21 cellular contexts compared by ENCODE assay signal in the genomic region with DNA sequence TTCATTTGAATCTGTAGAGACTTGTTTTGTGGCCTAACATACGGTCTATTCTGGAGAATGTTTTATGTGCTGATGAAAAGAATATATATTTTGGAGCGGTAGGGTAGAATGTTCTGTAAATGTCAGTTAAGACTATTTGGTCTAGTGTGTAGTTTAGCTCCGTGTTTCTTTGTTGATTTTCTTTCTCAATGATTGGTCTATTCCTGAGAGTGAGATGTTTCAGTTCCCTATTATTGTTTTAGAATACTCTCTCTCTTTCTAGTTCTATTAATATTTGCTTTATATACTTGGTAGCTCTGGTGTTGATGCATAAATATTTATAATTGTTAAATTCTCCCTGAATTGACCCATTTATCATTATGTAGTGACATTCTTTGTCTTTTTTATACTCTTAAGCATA.
DNase-seq lines count a peak whose midpoint lies in the region; ATAC-seq, FAIRE-seq and TF ChIP-seq lines count a peak whose summit lies in the region.
"Had no signal": no experiment of that assay in that cellular context is flagged by ENCODE, and none has a peak within 500 bp of the region (broad histone marks: within the 10 kb centered on the region; RNA-seq: fewer than 3 reads in every experiment).

No MANE protein-coding gene starts in this region.

- ATAC-seq in GM18861 (IDR thresholded peaks at IDR 0.05; ENCODE audit: unreplicated experiment) (peak; percentile 69), GM21360 (IDR thresholded peaks at IDR 0.05; ENCODE audit: unreplicated experiment) (peak; percentile 75), HG03159 (IDR thresholded peaks at IDR 0.05; ENCODE audit: unreplicated experiment) (peak; percentile 80), pancreas (no peak), HG02588 (IDR thresholded peaks at IDR 0.05; ENCODE audit: unreplicated experiment) (no peak)
- ATAC-seq: HepG2 had no signal

- no peaks in the 10 kb centered on the region for H3K4me1 ChIP-seq in pancreas
- H3K4me1 ChIP-seq in CD4-positive, alpha-beta memory T cell (ENCODE audit: insufficient read depth, low read length), result no peaks in the 10 kb centered on the region

- intact Hi-C loops in pancreas (cut with DNase I), result no loop called here
- intact Hi-C loops in CD4-positive, alpha-beta memory T cell (cut with micrococcal nuclease), result no loop called here

- no peaks in the 10 kb centered on the region for H3K36me3 Mint-ChIP-seq in CD4-positive, alpha-beta memory T cell
- H3K36me3 Mint-ChIP-seq: CD14-positive monocyte had no signal

- H3K27me3 ChIP-seq in pancreas, result no peaks in the 10 kb centered on the region
- no peaks in the 10 kb centered on the region for H3K27me3 ChIP-seq in CD4-positive, alpha-beta memory T cell (ENCODE audit: insufficient read depth, low read length)

- H3K4me3 ChIP-seq in pancreas, result no peak overlapping the region
- H3K4me3 ChIP-seq in CD4-positive, alpha-beta memory T cell (ENCODE audit: low read length in 2 of 2), result no peak overlapping the region

- H3K36me3 ChIP-seq in pancreas, result no peaks in the 10 kb centered on the region
- no peaks in the 10 kb centered on the region for H3K36me3 ChIP-seq in CD4-positive, alpha-beta memory T cell (ENCODE audit: insufficient read depth, low read length)

- POLR2A ChIA-PET in CD4-positive, alpha-beta memory T cell (lab: Charles Lee; ENCODE audit: partially characterized antibody), result no interaction called here

- no peak overlapping the region for H3K4me3 Mint-ChIP-seq in CD4-positive, alpha-beta memory T cell
- H3K4me3 Mint-ChIP-seq: CD14-positive monocyte; HFFc6; T-helper 2 cell treated with Interferon-gamma antibody and Interleukin-4, amounts not matched to agents 5 μg/mL and 100 μg/mL, for 36 hours had no signal

- peak; percentile 5 for FAIRE-seq in pancreas (lab: Jason Lieb, UNC)
- FAIRE-seq: GM19239, H54, HepG2 had no signal

- H3K27ac ChIP-seq in pancreas, result no peak overlapping the region
- H3K27ac ChIP-seq in CD4-positive, alpha-beta memory T cell (ENCODE audit: low read depth, low read length), result no peak overlapping the region

- CTCF ChIA-PET in CD4-positive, alpha-beta memory T cell (lab: Charles Lee; ENCODE audit: partially characterized antibody), result no interaction called here

- WGBS in pancreas, 2 donors, result 56 to 68% methylated on average over 3 of the region's 3 CpGs

- H3K9me3 Mint-ChIP-seq in CD4-positive, alpha-beta memory T cell, result peaks cover 0 to 19% (median 8%) of the 10 kb centered on the region in 8 donors

- no peaks in the 10 kb centered on the region for H3K9me3 ChIP-seq in pancreas
- no peaks in the 10 kb centered on the region for H3K9me3 ChIP-seq in CD4-positive, alpha-beta memory T cell (ENCODE audit: control insufficient read depth in 1 of 2, low read length in 2 of 2)

- TF ChIP-seq CTCF in pancreas (IDR thresholded peaks at IDR 0.05), result no peak

- no peaks in the 10 kb centered on the region for H3K27me3 Mint-ChIP-seq in CD4-positive, alpha-beta memory T cell

- no peak overlapping the region for H3K27ac Mint-ChIP-seq in CD4-positive, alpha-beta memory T cell
- H3K27ac Mint-ChIP-seq: CD14-positive monocyte; HFFc6; T-helper 2 cell treated with Interferon-gamma antibody and Interleukin-4, amounts not matched to agents 5 μg/mL and 100 μg/mL, for 36 hours had no signal

- DNase-seq in pancreas (no peak), 8988T (no peak)
- no peak for DNase-seq in CD4-positive, alpha-beta memory T cell
- DNase-seq: ACHN, AML-193, COR-L47, DMS153, HFFc6, KG1, NCI-H1092, NCI-H146, NCI-H510A treated with DMSO at 0.1 percent for 48 hours had no signal

- no peaks in the 10 kb centered on the region for H3K4me1 Mint-ChIP-seq in CD4-positive, alpha-beta memory T cell
- H3K4me1 Mint-ChIP-seq: CD14-positive monocyte had no signal

Comparison
In these comparisons a context has a peak if more than half of its experiments do, and no peak if none do; other contexts are left out.
1. ATAC-seq: peak in GM18861 (single experiment), GM21360 (single experiment) and HG03159 (single experiment); none in pancreas (0 of 4) and HG02588 (single experiment).